Comparison of ENCODE assay signal across 21 cellular contexts in the genomic region with DNA sequence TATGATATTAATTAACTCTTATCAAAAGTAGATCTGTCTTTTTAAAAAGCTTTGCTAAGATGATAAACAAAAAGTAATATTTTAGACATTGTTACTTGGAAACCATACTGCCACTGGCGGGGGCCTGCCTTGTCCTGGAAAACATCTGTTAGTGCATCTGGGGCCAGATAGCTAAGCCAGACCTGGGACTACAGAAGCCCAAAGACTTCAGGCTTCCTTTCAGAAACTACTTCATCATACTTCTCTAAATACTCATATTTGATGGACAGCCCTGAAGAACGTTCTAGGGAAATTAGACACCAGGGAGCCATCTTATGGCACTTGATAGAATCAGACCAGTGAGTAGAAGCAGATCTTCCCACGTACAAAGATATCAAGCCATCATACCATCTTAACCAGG.
DNase-seq lines count a peak whose midpoint lies in the region; ATAC-seq and TF ChIP-seq lines count a peak whose summit lies in the region.
"Had no signal": no experiment of that assay in that cellular context is flagged by ENCODE, and none has a peak within 500 bp of the region (broad histone marks: within the 10 kb centered on the region; RNA-seq: fewer than 3 reads in every experiment).

No MANE protein-coding gene starts in this region.

- CTCF ChIA-PET in SK-N-SH (lab: Yijun Ruan, JAX) = interaction anchor here (1.2 kb wide), 1 partner anchor 147 kb away, joined by 3 read pairs; no protein-coding TSS in a partner anchor

- no peaks in the 10 kb centered on the region for H3F3A ChIP-seq in SK-N-SH (replicated peaks; ENCODE audit: insufficient read depth)
- no peaks in the 10 kb centered on the region for H3F3A ChIP-seq in MM.1S (ENCODE audit: insufficient read depth, low read length)

- H3K9me2 ChIP-seq in SK-N-SH (no peaks in the 10 kb centered on the region), MM.1S (replicated peaks; ENCODE audit: insufficient read depth, low read length) (no peaks in the 10 kb centered on the region)

- no peak overlapping the region for H3K9ac ChIP-seq in SK-N-SH
- H3K9ac ChIP-seq in MM.1S (ENCODE audit: low read length) = no peak overlapping the region

- H3K4me2 ChIP-seq in SK-N-SH (no peak overlapping the region), MM.1S (ENCODE audit: low read depth, low read length) (no peak overlapping the region)
- H3K4me2 ChIP-seq: GM23338 had no signal

- H3K36me3 ChIP-seq in SK-N-SH (replicated peaks in 1 of 2; ENCODE audit: control insufficient read depth in 1 of 2, insufficient read depth in 2 of 2, low read length in 1 of 2) (no peaks in the 10 kb centered on the region), MM.1S (replicated peaks; ENCODE audit: insufficient read depth, low read length) (no peaks in the 10 kb centered on the region)
- H3K36me3 ChIP-seq: BE2C had no signal

- POLR2A ChIA-PET in SK-N-SH (lab: Yijun Ruan, JAX) = no interaction called here

- TF ChIP-seq RAD21 in SK-N-SH (IDR thresholded peaks at IDR 0.05; ENCODE audit: low read length) = no peak

- H3K4me3 ChIP-seq in SK-N-SH (ENCODE audit: low read depth in 2 of 2, low read length in 1 of 2) (no peak overlapping the region), MM.1S (ENCODE audit: low read length) (no peak overlapping the region)
- H3K4me3 ChIP-seq: GM23338 had no signal

- TF ChIP-seq CTCF in SK-N-SH (IDR thresholded peaks at IDR 0.05) = no peak
- TF ChIP-seq CTCF in MM.1S (IDR thresholded peaks at IDR 0.05; ENCODE audit: low read length) = no peak

- H4K20me1 ChIP-seq in SK-N-SH (ENCODE audit: insufficient read depth) = no peaks in the 10 kb centered on the region
- no peaks in the 10 kb centered on the region for H4K20me1 ChIP-seq in MM.1S (ENCODE audit: insufficient read depth, low read length)

- peak; percentile 9 for DNase-seq in SK-N-SH
- DNase-seq in MM.1S = peak; percentile 60
- peak; percentile 15 for DNase-seq in MV-4-11 (lab: John Stamatoyannopoulos, UW)
- peak; percentile 15 for DNase-seq in SK-N-DZ (ENCODE audit: low spot score)
- no peak for DNase-seq in NOMO-1 treated with dmso at 0.1 percent for 144 hours (lab: John Stamatoyannopoulos, UW; ENCODE audit: unreplicated experiment)
- no peak for DNase-seq in cerebellum (ENCODE audit: low spot score)
- DNase-seq: ACHN; BE2C; C1 segment of cervical spinal cord; CD4-positive, CD25-positive, alpha-beta regulatory T cell; CD8-positive, alpha-beta memory T cell; COR-L47; DMS153; DMS79; GDM1; H7; HFFc6 had no signal

- no peaks in the 10 kb centered on the region for H3K79me2 ChIP-seq in SK-N-SH (ENCODE audit: insufficient read depth)
- H3K79me2 ChIP-seq in MM.1S (ENCODE audit: low read length) = no peaks in the 10 kb centered on the region

- no peaks in the 10 kb centered on the region for H3K9me3 ChIP-seq in SK-N-SH
- H3K9me3 ChIP-seq in MM.1S (replicated peaks; ENCODE audit: insufficient read depth, low read length) = no peaks in the 10 kb centered on the region
- H3K9me3 ChIP-seq: BE2C had no signal

- H3K4me1 ChIP-seq in SK-N-SH (ENCODE audit: control insufficient read depth in 1 of 2, insufficient read depth in 2 of 2, low read depth in 1 of 2, low read length in 1 of 2) = no peaks in the 10 kb centered on the region; a peak in 1 of 4 replicates
- peaks cover 2% of the 10 kb centered on the region for H3K4me1 ChIP-seq in MM.1S (ENCODE audit: low read length)
- H3K4me1 ChIP-seq: BE2C had no signal

- ATAC-seq in SK-N-SH treated with all-trans-retinoic acid at 6 μM for 48 hours = no peak
- ATAC-seq: GM23338, HCT116 had no signal

- H3K27ac ChIP-seq in SK-N-SH (ENCODE audit: low read depth in 2 of 2, low read length in 1 of 2) (no peak overlapping the region), MM.1S (ENCODE audit: low read length) (no peak overlapping the region)
- H3K27ac ChIP-seq: HL-60 had no signal

- H3K27me3 ChIP-seq in SK-N-SH (ENCODE audit: insufficient read depth) = no peaks in the 10 kb centered on the region
- no peaks in the 10 kb centered on the region for H3K27me3 ChIP-seq in MM.1S (replicated peaks; ENCODE audit: insufficient read depth, low read length)
- H3K27me3 ChIP-seq: BE2C had no signal

- no peak for TF ChIP-seq EP300 in SK-N-SH (IDR thresholded peaks at IDR 0.05; ENCODE audit: borderline replicate concordance in 1 of 2, low read depth in 1 of 2, low read length in 1 of 2)

- H2AFZ ChIP-seq in SK-N-SH (ENCODE audit: low read depth) = no peak overlapping the region
- H2AFZ ChIP-seq in MM.1S (ENCODE audit: low read length) = no peak overlapping the region
- H2AFZ ChIP-seq: GM23338 had no signal

- WGBS in SK-N-SH (ENCODE audit: low lambda C conversion rate) = 32% methylated on average over 3 of the region's 3 CpGs

TF ChIP-seq in SK-N-SH, 30 proteins besides CTCF, POLR2A, EP300 and RAD21 (continues in another document):
- TF ChIP-seq ELF1 (IDR thresholded peaks at IDR 0.05) (no peak), POLR2AphosphoS5 (IDR thresholded peaks at IDR 0.05; ENCODE audit: low read depth, low read length) (no peak), FOXJ3 (CRISPR knock-in tag; IDR thresholded peaks at IDR 0.05) (no peak), MEF2A (IDR thresholded peaks at IDR 0.05; ENCODE audit: borderline replicate concordance, low read depth) (no peak), GABPA (IDR thresholded peaks at IDR 0.05; ENCODE audit: low read depth) (no peak), EZH2phosphoT487 (IDR thresholded peaks at IDR 0.05; ENCODE audit: borderline replicate concordance, low read depth) (no peak), TEAD4 (IDR thresholded peaks at IDR 0.05; ENCODE audit: borderline replicate concordance, insufficient read depth) (no peak), NFIC (IDR thresholded peaks at IDR 0.05; ENCODE audit: borderline replicate concordance) (no peak), MAX (IDR thresholded peaks at IDR 0.05; ENCODE audit: low read depth) (no peak), NRF1 (IDR thresholded peaks at IDR 0.05; ENCODE audit: low read depth, low read length) (no peak), RCOR1 (IDR thresholded peaks at IDR 0.05; ENCODE audit: low read length) (no peak), CHD2 (IDR thresholded peaks at IDR 0.05; ENCODE audit: low read length, partially characterized antibody) (no peak), YY1 (IDR thresholded peaks at IDR 0.05; ENCODE audit: low read depth) (no peak), MXI1 (IDR thresholded peaks at IDR 0.05; ENCODE audit: low read depth, low read length) (no peak)
- TF ChIP-seq, protein P1, sequence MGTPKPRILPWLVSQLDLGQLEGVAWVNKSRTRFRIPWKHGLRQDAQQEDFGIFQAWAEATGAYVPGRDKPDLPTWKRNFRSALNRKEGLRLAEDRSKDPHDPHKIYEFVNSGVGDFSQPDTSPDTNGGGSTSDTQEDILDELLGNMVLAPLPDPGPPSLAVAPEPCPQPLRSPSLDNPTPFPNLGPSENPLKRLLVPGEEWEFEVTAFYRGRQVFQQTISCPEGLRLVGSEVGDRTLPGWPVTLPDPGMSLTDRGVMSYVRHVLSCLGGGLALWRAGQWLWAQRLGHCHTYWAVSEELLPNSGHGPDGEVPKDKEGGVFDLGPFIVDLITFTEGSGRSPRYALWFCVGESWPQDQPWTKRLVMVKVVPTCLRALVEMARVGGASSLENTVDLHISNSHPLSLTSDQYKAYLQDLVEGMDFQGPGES (IDR thresholded peaks at IDR 0.05; ENCODE audit: low read depth, low read length) = no peak

TF ChIP-seq in SK-N-SH treated with all-trans-retinoic acid at 6 μM for 48 hours, 23 proteins besides CTCF, POLR2A, EP300 and RAD21:
- no peak for TF ChIP-seq TOX (CRISPR knock-in tag; IDR thresholded peaks at IDR 0.05; ENCODE audit: borderline replicate concordance)
- TF ChIP-seq OSR1 (CRISPR knock-in tag; IDR thresholded peaks at IDR 0.05) = no peak
- TF ChIP-seq ZC3H10 (CRISPR knock-in tag; IDR thresholded peaks at IDR 0.05) = no peak
- TF ChIP-seq ARNTL (CRISPR knock-in tag; IDR thresholded peaks at IDR 0.05; ENCODE audit: borderline replicate concordance, low read depth) = no peak

Comparison
In these comparisons a context has a peak if more than half of its experiments do, and no peak if none do; other contexts are left out.
1. DNase-seq: peak in SK-N-SH (single experiment), MM.1S (single experiment), MV-4-11 (single experiment) and SK-N-DZ (single experiment); none in NOMO-1 treated with dmso at 0.1 percent for 144 hours (single experiment) and cerebellum (single experiment).